1 cellular context compared by ENCODE assay signal in the genomic region with DNA sequence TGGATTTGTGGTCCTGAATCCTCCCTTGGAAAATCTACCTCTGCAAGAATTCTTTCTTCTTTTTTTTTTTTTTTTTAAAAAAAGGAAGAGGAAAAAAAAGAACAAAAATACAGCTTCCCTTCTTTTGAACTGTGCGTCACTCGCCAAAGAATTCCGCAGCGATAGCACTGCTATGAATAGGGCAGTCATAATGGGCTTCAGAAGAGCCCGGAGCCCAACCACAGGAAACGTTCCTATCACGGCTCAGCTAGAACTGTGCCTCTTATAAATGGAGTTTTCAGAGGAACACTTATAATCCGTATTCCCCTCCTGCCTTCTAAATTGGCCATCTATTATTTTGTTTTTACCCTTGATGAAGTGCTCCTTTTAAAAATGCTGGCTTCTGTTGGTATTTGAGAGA.
TF ChIP-seq lines count a peak whose summit lies in the region.

No MANE protein-coding gene starts in this region.

TF ChIP-seq in H1, 55 proteins besides CTCF, POLR2A, EP300 and RAD21 (continued from another document):
- TF ChIP-seq, protein P1, sequence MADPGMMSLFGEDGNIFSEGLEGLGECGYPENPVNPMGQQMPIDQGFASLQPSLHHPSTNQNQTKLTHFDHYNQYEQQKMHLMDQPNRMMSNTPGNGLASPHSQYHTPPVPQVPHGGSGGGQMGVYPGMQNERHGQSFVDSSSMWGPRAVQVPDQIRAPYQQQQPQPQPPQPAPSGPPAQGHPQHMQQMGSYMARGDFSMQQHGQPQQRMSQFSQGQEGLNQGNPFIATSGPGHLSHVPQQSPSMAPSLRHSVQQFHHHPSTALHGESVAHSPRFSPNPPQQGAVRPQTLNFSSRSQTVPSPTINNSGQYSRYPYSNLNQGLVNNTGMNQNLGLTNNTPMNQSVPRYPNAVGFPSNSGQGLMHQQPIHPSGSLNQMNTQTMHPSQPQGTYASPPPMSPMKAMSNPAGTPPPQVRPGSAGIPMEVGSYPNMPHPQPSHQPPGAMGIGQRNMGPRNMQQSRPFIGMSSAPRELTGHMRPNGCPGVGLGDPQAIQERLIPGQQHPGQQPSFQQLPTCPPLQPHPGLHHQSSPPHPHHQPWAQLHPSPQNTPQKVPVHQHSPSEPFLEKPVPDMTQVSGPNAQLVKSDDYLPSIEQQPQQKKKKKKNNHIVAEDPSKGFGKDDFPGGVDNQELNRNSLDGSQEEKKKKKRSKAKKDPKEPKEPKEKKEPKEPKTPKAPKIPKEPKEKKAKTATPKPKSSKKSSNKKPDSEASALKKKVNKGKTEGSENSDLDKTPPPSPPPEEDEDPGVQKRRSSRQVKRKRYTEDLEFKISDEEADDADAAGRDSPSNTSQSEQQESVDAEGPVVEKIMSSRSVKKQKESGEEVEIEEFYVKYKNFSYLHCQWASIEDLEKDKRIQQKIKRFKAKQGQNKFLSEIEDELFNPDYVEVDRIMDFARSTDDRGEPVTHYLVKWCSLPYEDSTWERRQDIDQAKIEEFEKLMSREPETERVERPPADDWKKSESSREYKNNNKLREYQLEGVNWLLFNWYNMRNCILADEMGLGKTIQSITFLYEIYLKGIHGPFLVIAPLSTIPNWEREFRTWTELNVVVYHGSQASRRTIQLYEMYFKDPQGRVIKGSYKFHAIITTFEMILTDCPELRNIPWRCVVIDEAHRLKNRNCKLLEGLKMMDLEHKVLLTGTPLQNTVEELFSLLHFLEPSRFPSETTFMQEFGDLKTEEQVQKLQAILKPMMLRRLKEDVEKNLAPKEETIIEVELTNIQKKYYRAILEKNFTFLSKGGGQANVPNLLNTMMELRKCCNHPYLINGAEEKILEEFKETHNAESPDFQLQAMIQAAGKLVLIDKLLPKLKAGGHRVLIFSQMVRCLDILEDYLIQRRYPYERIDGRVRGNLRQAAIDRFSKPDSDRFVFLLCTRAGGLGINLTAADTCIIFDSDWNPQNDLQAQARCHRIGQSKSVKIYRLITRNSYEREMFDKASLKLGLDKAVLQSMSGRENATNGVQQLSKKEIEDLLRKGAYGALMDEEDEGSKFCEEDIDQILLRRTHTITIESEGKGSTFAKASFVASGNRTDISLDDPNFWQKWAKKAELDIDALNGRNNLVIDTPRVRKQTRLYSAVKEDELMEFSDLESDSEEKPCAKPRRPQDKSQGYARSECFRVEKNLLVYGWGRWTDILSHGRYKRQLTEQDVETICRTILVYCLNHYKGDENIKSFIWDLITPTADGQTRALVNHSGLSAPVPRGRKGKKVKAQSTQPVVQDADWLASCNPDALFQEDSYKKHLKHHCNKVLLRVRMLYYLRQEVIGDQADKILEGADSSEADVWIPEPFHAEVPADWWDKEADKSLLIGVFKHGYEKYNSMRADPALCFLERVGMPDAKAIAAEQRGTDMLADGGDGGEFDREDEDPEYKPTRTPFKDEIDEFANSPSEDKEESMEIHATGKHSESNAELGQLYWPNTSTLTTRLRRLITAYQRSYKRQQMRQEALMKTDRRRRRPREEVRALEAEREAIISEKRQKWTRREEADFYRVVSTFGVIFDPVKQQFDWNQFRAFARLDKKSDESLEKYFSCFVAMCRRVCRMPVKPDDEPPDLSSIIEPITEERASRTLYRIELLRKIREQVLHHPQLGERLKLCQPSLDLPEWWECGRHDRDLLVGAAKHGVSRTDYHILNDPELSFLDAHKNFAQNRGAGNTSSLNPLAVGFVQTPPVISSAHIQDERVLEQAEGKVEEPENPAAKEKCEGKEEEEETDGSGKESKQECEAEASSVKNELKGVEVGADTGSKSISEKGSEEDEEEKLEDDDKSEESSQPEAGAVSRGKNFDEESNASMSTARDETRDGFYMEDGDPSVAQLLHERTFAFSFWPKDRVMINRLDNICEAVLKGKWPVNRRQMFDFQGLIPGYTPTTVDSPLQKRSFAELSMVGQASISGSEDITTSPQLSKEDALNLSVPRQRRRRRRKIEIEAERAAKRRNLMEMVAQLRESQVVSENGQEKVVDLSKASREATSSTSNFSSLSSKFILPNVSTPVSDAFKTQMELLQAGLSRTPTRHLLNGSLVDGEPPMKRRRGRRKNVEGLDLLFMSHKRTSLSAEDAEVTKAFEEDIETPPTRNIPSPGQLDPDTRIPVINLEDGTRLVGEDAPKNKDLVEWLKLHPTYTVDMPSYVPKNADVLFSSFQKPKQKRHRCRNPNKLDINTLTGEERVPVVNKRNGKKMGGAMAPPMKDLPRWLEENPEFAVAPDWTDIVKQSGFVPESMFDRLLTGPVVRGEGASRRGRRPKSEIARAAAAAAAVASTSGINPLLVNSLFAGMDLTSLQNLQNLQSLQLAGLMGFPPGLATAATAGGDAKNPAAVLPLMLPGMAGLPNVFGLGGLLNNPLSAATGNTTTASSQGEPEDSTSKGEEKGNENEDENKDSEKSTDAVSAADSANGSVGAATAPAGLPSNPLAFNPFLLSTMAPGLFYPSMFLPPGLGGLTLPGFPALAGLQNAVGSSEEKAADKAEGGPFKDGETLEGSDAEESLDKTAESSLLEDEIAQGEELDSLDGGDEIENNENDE (IDR thresholded peaks at IDR 0.05; ENCODE audit: insufficient replicate concordance, low read length): no peak
- TF ChIP-seq SP1 (IDR thresholded peaks at IDR 0.05; ENCODE audit: low read depth, low read length) (no peak), ASH2L (IDR thresholded peaks at IDR 0.05; ENCODE audit: low read length) (no peak), BACH1 (IDR thresholded peaks at IDR 0.05; ENCODE audit: low read length) (no peak), TAF7 (optimal IDR thresholded peaks at IDR 0.05; ENCODE audit: borderline replicate concordance, low read depth, low read length) (no peak)
TF ChIP-seq in H1: peak in this region for 0.
